In the genomic region with DNA sequence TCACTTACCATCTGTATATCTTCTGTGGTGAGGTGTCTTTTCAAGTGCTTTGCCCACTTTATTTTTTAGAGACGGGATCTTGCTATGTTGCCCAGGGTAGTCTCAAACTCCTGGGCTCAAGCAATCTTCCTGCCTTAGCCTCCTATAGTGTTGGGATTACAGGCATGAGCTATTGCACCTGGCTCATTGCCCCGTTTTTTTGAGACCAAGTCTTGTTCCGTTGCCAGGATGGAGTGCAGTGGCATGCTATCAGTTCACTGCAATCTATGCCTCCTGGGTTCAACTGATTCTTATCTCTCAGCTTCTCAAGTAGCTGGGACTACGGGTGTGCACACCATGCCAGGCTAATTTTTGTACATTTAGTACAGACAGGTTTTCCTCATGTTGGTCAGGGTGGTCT, we compare ENCODE assay signal across 23 cellular contexts.
"Had no signal": no experiment of that assay in that cellular context is flagged by ENCODE, and none has a peak within 500 bp of the region (broad histone marks: within the 10 kb centered on the region; RNA-seq: fewer than 3 reads in every experiment).

No MANE protein-coding gene starts in this region.

- H3K4me1 Mint-ChIP-seq: immature natural killer cell; mesothelial cell of epicardium; naive B cell; naive thymus-derived CD8-positive, alpha-beta T cell had no signal

- H3K27ac ChIP-seq: colonic mucosa, esophagus muscularis mucosa, foreskin keratinocyte, gastroesophageal sphincter, heart left ventricle, hepatocyte, left lung, lower lobe of right lung had no signal

- H3K27me3 ChIP-seq: colonic mucosa, esophagus muscularis mucosa, foreskin keratinocyte, gastroesophageal sphincter, heart left ventricle, hepatocyte, left lung had no signal

- H3K27me3 Mint-ChIP-seq: dendritic cell treated with granulocyte-macrophage colony-stimulating factor and Interleukin-4, amounts not matched to agents 40 ng/mL and 50 ng/mL, for 4 days; naive B cell; naive thymus-derived CD8-positive, alpha-beta T cell had no signal

- DNase-seq: colonic mucosa; cortex of kidney; effector CD8-positive, alpha-beta T cell; foreskin keratinocyte; heart left ventricle; hypothalamus; immature natural killer cell; islet precursor cell; kidney; kidney glomerular epithelial cell; left colon; left lung; left ventricle myocardium superior; lower lobe of right lung; mesenchymal stem cell; mucosa of descending colon; naive B cell; naive thymus-derived CD8-positive, alpha-beta T cell had no signal

- H3K27ac Mint-ChIP-seq: dendritic cell treated with granulocyte-macrophage colony-stimulating factor and Interleukin-4, amounts not matched to agents 40 ng/mL and 50 ng/mL, for 4 days; immature natural killer cell; mesothelial cell of epicardium; naive thymus-derived CD8-positive, alpha-beta T cell had no signal

- H3K4me3 Mint-ChIP-seq: dendritic cell treated with granulocyte-macrophage colony-stimulating factor and Interleukin-4, amounts not matched to agents 40 ng/mL and 50 ng/mL, for 4 days; immature natural killer cell; mesothelial cell of epicardium; naive B cell; naive thymus-derived CD8-positive, alpha-beta T cell had no signal

- H3K9me3 Mint-ChIP-seq: dendritic cell treated with granulocyte-macrophage colony-stimulating factor and Interleukin-4, amounts not matched to agents 40 ng/mL and 50 ng/mL, for 4 days; immature natural killer cell; naive thymus-derived CD8-positive, alpha-beta T cell had no signal

- H3K36me3 ChIP-seq: colonic mucosa had no signal

- ATAC-seq: foreskin keratinocyte; gastroesophageal sphincter; heart left ventricle; left colon; left lung; left ventricle myocardium superior; lower lobe of right lung; mucosa of descending colon; naive thymus-derived CD8-positive, alpha-beta T cell had no signal

- H3K9me3 ChIP-seq: colonic mucosa, esophagus muscularis mucosa, gastroesophageal sphincter, lower lobe of right lung, mucosa of descending colon had no signal

- H3K4me3 ChIP-seq: colonic mucosa, esophagus muscularis mucosa, gastroesophageal sphincter, heart left ventricle, hepatocyte, left lung, lower lobe of right lung, mucosa of descending colon had no signal

- H3K4me1 ChIP-seq: colonic mucosa, esophagus muscularis mucosa, foreskin keratinocyte, gastroesophageal sphincter, heart left ventricle, left lung, lower lobe of right lung had no signal
